14 cellular contexts compared by ENCODE assay signal in the genomic region with DNA sequence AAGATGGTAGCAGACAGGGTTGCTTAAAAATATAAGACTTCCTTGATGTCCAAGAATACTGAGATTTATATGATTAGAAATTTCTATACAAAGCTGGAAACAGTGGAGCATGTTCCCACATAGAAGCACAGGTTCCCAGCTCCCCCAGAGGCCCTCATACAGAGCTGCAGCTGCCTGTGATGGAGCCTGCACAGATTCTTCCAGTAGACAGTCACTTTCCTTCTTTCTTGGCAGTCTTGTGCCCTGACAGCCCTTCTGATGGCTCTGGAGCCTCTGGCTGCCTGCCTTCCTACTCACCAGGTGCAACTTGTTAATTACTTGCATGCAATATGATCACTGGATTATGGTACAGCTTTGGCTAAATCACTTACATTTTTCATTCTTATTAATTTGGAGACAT. TPM values are rescaled to one million over a fixed set of nuclear protein-coding genes. Genes with fewer than 3 reads are reported as not detected.
DNase-seq lines count a peak whose midpoint lies in the region; ATAC-seq lines count a peak whose summit lies in the region.
"Had no signal": no experiment of that assay in that cellular context is flagged by ENCODE, and none has a peak within 500 bp of the region (broad histone marks: within the 10 kb centered on the region; RNA-seq: fewer than 3 reads in every experiment).

No MANE protein-coding gene starts in this region.

- ATAC-seq in GM21529 (IDR thresholded peaks at IDR 0.05; ENCODE audit: unreplicated experiment), result no peak

- DNase-seq in G401 (ENCODE audit: low spot score) (peak; percentile 78), NCI-H2171 (lab: John Stamatoyannopoulos, UW) (peak; percentile 47), cerebellar cortex (ENCODE audit: low spot score) (peak; percentile 76), pons (ENCODE audit: low spot score) (peak; percentile 11), OCI-M2 (lab: John Stamatoyannopoulos, UW; ENCODE audit: unreplicated experiment) (no peak), COLO668 (lab: John Stamatoyannopoulos, UW; ENCODE audit: unreplicated experiment) (no peak)
- DNase-seq: CD8-positive, alpha-beta memory T cell; DMS153; MV-4-11; NCI-H146; NCI-H510A treated with DMSO at 0.1 percent for 48 hours; SIG-M5; T-helper 2 cell had no signal

- in situ Hi-C loops in G401 (cut with HindIII; ENCODE audit: low sequenced_read_pairs), result no loop called here

RNA-seq across cellular contexts. Expression of a gene that starts 44.4 kb away (rescaled TPM):
- total RNA-seq in G401 (2014; rRNA removed; shearing (Covaris generic)), result 7.5 and 8.0 TPM in 2 replicates

Comparison
In these comparisons a context has a peak if more than half of its experiments do, and no peak if none do; other contexts are left out.
1. DNase-seq: peak in G401 (single experiment), NCI-H2171 (single experiment), cerebellar cortex (single experiment) and pons (single experiment); none in OCI-M2 (single experiment) and COLO668 (single experiment).